ENCODE assay signal across 16 cellular contexts in the genomic region with DNA sequence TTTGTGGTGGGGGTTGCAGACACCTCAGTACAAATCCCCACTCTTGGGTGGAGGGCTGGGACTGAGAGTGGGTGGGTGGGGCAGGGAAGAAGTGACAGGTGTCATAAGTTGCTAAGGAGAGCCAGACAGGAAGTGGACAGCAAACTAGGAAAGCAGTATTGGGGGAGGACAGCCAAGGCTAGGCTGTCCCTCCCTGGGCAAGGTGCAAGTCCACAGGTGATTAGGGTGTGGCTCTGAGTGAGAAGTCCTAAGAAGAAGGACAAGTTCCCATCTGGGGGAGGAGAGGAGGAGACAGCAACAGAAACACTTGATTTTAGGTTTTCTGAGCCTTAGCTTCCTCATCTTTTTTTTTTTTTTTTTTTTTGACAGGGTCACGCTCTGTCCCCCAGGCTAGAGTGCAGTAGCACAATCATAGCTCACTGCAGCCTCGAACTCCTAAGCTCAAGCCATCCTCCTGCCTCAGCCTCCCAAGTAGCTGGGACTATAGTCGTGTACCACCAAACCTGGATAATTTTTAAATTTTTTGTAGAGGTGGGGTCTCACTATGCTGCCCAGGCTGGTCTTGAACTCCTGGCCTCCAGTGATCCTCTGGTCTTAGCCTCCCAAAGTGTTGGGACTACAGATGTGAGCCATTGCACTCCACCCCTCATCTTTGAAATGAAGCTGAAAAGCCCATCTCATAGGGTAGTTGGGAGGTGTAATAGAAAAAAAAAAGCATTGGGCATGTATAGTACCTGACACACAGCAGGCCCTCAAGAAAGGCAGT. TPM values are rescaled to one million over a fixed set of nuclear protein-coding genes. Genes with fewer than 3 reads are reported as not detected.
DNase-seq lines count a peak whose midpoint lies in the region; ATAC-seq and TF ChIP-seq lines count a peak whose summit lies in the region.
"Had no signal": no experiment of that assay in that cellular context is flagged by ENCODE, and none has a peak within 500 bp of the region (broad histone marks: within the 10 kb centered on the region; RNA-seq: fewer than 3 reads in every experiment).

No MANE protein-coding gene starts in this region.

- H3K27ac Mint-ChIP-seq in activated naive CD8-positive, alpha-beta T cell, result no peak overlapping the region
- no peak overlapping the region for H3K27ac Mint-ChIP-seq in activated naive CD8-positive, alpha-beta T cell treated with anti-CD3 and anti-CD28 coated beads, Interleukin-2, amount 50 U/mL, for 24 hours
- H3K27ac Mint-ChIP-seq in activated CD4-positive, alpha-beta memory T cell treated with anti-CD3 and anti-CD28 coated beads, Interleukin-2, amount 10 ng/mL, durations not matched to agents 7 days and 5 days, result peak overlapping the region; percentile 54
- peak overlapping the region; percentile 20 for H3K27ac Mint-ChIP-seq in memory B cell

- TF ChIP-seq CTCF in transverse colon (IDR thresholded peaks at IDR 0.05), result no peak
- TF ChIP-seq CTCF in breast epithelium (IDR thresholded peaks at IDR 0.05), result no peak

- no peaks in the 10 kb centered on the region for H3K9me3 ChIP-seq in transverse colon
- no peaks in the 10 kb centered on the region for H3K9me3 ChIP-seq in breast epithelium
- H3K9me3 ChIP-seq: pancreas had no signal

- peak overlapping the region; percentile 94 to 98 (median 97) for H3K27ac ChIP-seq in transverse colon
- peak overlapping the region in 1 of 2 donors; percentile 96 for H3K27ac ChIP-seq in breast epithelium

- no peaks in the 10 kb centered on the region for H3K9me3 Mint-ChIP-seq in activated naive CD8-positive, alpha-beta T cell (ENCODE audit: low read depth)
- no peaks in the 10 kb centered on the region for H3K9me3 Mint-ChIP-seq in activated naive CD8-positive, alpha-beta T cell treated with anti-CD3 and anti-CD28 coated beads, Interleukin-2, amount 50 U/mL, for 24 hours
- H3K9me3 Mint-ChIP-seq in activated CD4-positive, alpha-beta memory T cell treated with anti-CD3 and anti-CD28 coated beads, Interleukin-2, amount 10 ng/mL, durations not matched to agents 7 days and 5 days, result no peaks in the 10 kb centered on the region
- no peaks in the 10 kb centered on the region for H3K9me3 Mint-ChIP-seq in memory B cell

- 53 to 80% methylated on average over 1 to 3 of the region's 3 CpGs for WGBS in transverse colon (ENCODE audit: low coverage in 1 of 2), 2 donors

- ATAC-seq in activated naive CD8-positive, alpha-beta T cell treated with anti-CD3 and anti-CD28 coated beads, Interleukin-2, amount 50 U/mL, for 24 hours, result no peak
- no peak for ATAC-seq in memory B cell (ENCODE audit: low read depth)
- no peak for ATAC-seq in HG03432 (IDR thresholded peaks at IDR 0.05; ENCODE audit: unreplicated experiment)
- ATAC-seq: pancreas had no signal

- CTCF ChIA-PET in activated CD4-positive, alpha-beta memory T cell treated with anti-CD3 and anti-CD28 coated beads, Interleukin-2, amount 10 ng/mL, durations not matched to agents 7 days and 5 days (lab: Charles Lee), result interaction anchor here (0.6 to 3.0 kb wide), 6 partner anchors 9 to 291 kb away, joined by 3 to 12 read pairs (median 4); no protein-coding TSS in a partner anchor

- DNase-seq in activated naive CD8-positive, alpha-beta T cell treated with anti-CD3 and anti-CD28 coated beads, Interleukin-2, amount 50 U/mL, for 24 hours, result no peak
- no peak for DNase-seq in activated CD4-positive, alpha-beta memory T cell treated with anti-CD3 and anti-CD28 coated beads, Interleukin-2, amount 10 ng/mL, durations not matched to agents 7 days and 5 days
- DNase-seq in memory B cell (ENCODE audit: low spot score in 2 of 2) (no peak), transverse colon (peak; percentile 79), 8988T (no peak), breast epithelium (ENCODE audit: low spot score in 2 of 2) (no peak)
- DNase-seq: activated CD8-positive, alpha-beta memory T cell treated with anti-CD3 and anti-CD28 coated beads, Interleukin-2, amount 50 U/mL, for 48 hours; effector CD8-positive, alpha-beta T cell; GOT3; NCI-H2029; NCI-H774; pancreas; SHP77 treated with DMSO at 0.1 percent for 48 hours had no signal

- POLR2A ChIA-PET in activated CD4-positive, alpha-beta memory T cell treated with anti-CD3 and anti-CD28 coated beads, Interleukin-2, amount 10 ng/mL, durations not matched to agents 7 days and 5 days (lab: Charles Lee), result interaction anchor here (0.9 to 3.1 kb wide), 4 partner anchors 9 to 66 kb away, joined by 3 to 15 read pairs (median 4); a partner anchor contains a TSS

- H3K27me3 ChIP-seq in transverse colon, result no peaks in the 10 kb centered on the region
- no peaks in the 10 kb centered on the region for H3K27me3 ChIP-seq in breast epithelium
- H3K27me3 ChIP-seq: pancreas had no signal

- H3K4me1 Mint-ChIP-seq in activated naive CD8-positive, alpha-beta T cell (ENCODE audit: low read depth), result peaks cover 24% of the 10 kb centered on the region
- H3K4me1 Mint-ChIP-seq in activated naive CD8-positive, alpha-beta T cell treated with anti-CD3 and anti-CD28 coated beads, Interleukin-2, amount 50 U/mL, for 24 hours, result peaks cover 19% of the 10 kb centered on the region
- H3K4me1 Mint-ChIP-seq in activated CD4-positive, alpha-beta memory T cell treated with anti-CD3 and anti-CD28 coated beads, Interleukin-2, amount 10 ng/mL, durations not matched to agents 7 days and 5 days, result peaks cover 39% of the 10 kb centered on the region
- peaks cover 14% of the 10 kb centered on the region for H3K4me1 Mint-ChIP-seq in memory B cell

- H3K4me3 ChIP-seq in transverse colon (no peak overlapping the region), breast epithelium (no peak overlapping the region)
- H3K4me3 ChIP-seq: pancreas had no signal

- TF ChIP-seq EP300 in transverse colon (IDR thresholded peaks at IDR 0.05; ENCODE audit: low read depth), result peak; percentile 60

- no peaks in the 10 kb centered on the region for H3K27me3 Mint-ChIP-seq in activated naive CD8-positive, alpha-beta T cell
- no peaks in the 10 kb centered on the region for H3K27me3 Mint-ChIP-seq in activated naive CD8-positive, alpha-beta T cell treated with anti-CD3 and anti-CD28 coated beads, Interleukin-2, amount 50 U/mL, for 24 hours
- no peaks in the 10 kb centered on the region for H3K27me3 Mint-ChIP-seq in activated CD4-positive, alpha-beta memory T cell treated with anti-CD3 and anti-CD28 coated beads, Interleukin-2, amount 10 ng/mL, durations not matched to agents 7 days and 5 days
- no peaks in the 10 kb centered on the region for H3K27me3 Mint-ChIP-seq in memory B cell

- H3K36me3 Mint-ChIP-seq in activated naive CD8-positive, alpha-beta T cell, result no peaks in the 10 kb centered on the region
- peaks cover 3% of the 10 kb centered on the region for H3K36me3 Mint-ChIP-seq in activated naive CD8-positive, alpha-beta T cell treated with anti-CD3 and anti-CD28 coated beads, Interleukin-2, amount 50 U/mL, for 24 hours (ENCODE audit: low read depth)
- peaks cover 25% of the 10 kb centered on the region for H3K36me3 Mint-ChIP-seq in activated CD4-positive, alpha-beta memory T cell treated with anti-CD3 and anti-CD28 coated beads, Interleukin-2, amount 10 ng/mL, durations not matched to agents 7 days and 5 days (ENCODE audit: low read depth)
- peaks cover 5% of the 10 kb centered on the region for H3K36me3 Mint-ChIP-seq in memory B cell

- peaks cover 0 to 23% (median 11%) of the 10 kb centered on the region in 4 donors for H3K36me3 ChIP-seq in transverse colon
- no peaks in the 10 kb centered on the region for H3K36me3 ChIP-seq in breast epithelium

- H3K4me3 Mint-ChIP-seq in activated naive CD8-positive, alpha-beta T cell, result peak overlapping the region; percentile 23
- H3K4me3 Mint-ChIP-seq in activated naive CD8-positive, alpha-beta T cell treated with anti-CD3 and anti-CD28 coated beads, Interleukin-2, amount 50 U/mL, for 24 hours, result no peak overlapping the region
- H3K4me3 Mint-ChIP-seq in activated CD4-positive, alpha-beta memory T cell treated with anti-CD3 and anti-CD28 coated beads, Interleukin-2, amount 10 ng/mL, durations not matched to agents 7 days and 5 days, result peak overlapping the region; percentile 32
- H3K4me3 Mint-ChIP-seq in memory B cell, result peak overlapping the region; percentile 14

- in situ Hi-C loops in transverse colon (cut with MboI; ENCODE audit: low pct_ligation_motif_present in 1 of 4, low pct_unique_long_range_greater_than_20kb in 1 of 4, low sequenced_read_pairs in 3 of 4), result loop anchor here in 2 of 4 donors (25.0 kb wide), 1 partner anchor 292 kb away; a partner anchor contains a TSS

- intact Hi-C loops in transverse colon (cut with DNase I; ENCODE audit: low total_unique reads), result no loop called here
- intact Hi-C loops in breast epithelium (cut with DNase I; ENCODE audit: low total_unique reads), result no loop called here

- peak; percentile 54 for TF ChIP-seq POLR2A in transverse colon (IDR thresholded peaks at IDR 0.05)
- TF ChIP-seq POLR2A in breast epithelium (IDR thresholded peaks at IDR 0.05), result no peak

- H3K4me1 ChIP-seq in transverse colon (peaks cover 21 to 77% (median 56%) of the 10 kb centered on the region in 4 donors), breast epithelium (no peaks in the 10 kb centered on the region)

RNA-seq across cellular contexts. Expression of a gene that starts 2.5 kb away (rescaled TPM):
- total RNA-seq in activated CD4-positive, alpha-beta memory T cell treated with anti-CD3 and anti-CD28 coated beads, Interleukin-2, amount 10 ng/mL, durations not matched to agents 7 days and 5 days, result 100 to 1,000 TPM; 108 to 111 TPM
- total RNA-seq in transverse colon (100 to 1,000 TPM; 226 to 448 (median 244) TPM), breast epithelium (10 to 100 TPM; 46.5 to 82.1 (median 67.5) TPM)

RNA-seq across cellular contexts. Expression of a gene that starts 7.2 kb away (rescaled TPM):
- 10 to 100 TPM; 11.5 to 12.3 TPM for total RNA-seq in activated CD4-positive, alpha-beta memory T cell treated with anti-CD3 and anti-CD28 coated beads, Interleukin-2, amount 10 ng/mL, durations not matched to agents 7 days and 5 days
- total RNA-seq in transverse colon, result 10 to 100 TPM in 3 of 4 donors, 1 to 10 TPM in 1; 9.4 to 33.3 (median 30.4) TPM
- total RNA-seq in breast epithelium, result 1 to 10 TPM; 1.6 to 7.3 (median 2.0) TPM

RNA-seq across cellular contexts. Expression of a gene that starts 24.5 kb away (rescaled TPM):
- total RNA-seq in activated CD4-positive, alpha-beta memory T cell treated with anti-CD3 and anti-CD28 coated beads, Interleukin-2, amount 10 ng/mL, durations not matched to agents 7 days and 5 days, result 100 to 1,000 TPM in 1 of 2 experiments, 10 to 100 TPM in 1; 99.4 to 106 TPM
- total RNA-seq in transverse colon (100 to 1,000 TPM in 3 of 4 donors, 10 to 100 TPM in 1; 90.8 to 154 (median 125) TPM), breast epithelium (100 to 1,000 TPM; 106 to 143 (median 114) TPM)

RNA-seq across cellular contexts. Expression of a gene that starts 28.8 kb away (rescaled TPM):
- 1 to 10 TPM; 1.9 to 2.5 TPM for total RNA-seq in activated CD4-positive, alpha-beta memory T cell treated with anti-CD3 and anti-CD28 coated beads, Interleukin-2, amount 10 ng/mL, durations not matched to agents 7 days and 5 days
- 1 to 10 TPM in 1 of 4 donors, under 1 TPM in 1, not detected in 2; 0.82 to 2.2 TPM for total RNA-seq in transverse colon
- under 1 TPM; 0.73 to 0.98 (median 0.80) TPM for total RNA-seq in breast epithelium
- total RNA-seq: Daoy had no signal

RNA-seq across cellular contexts. Expression of a gene that starts 44.7 kb away (rescaled TPM):
- 100 to 1,000 TPM; 146 to 147 TPM for total RNA-seq in activated CD4-positive, alpha-beta memory T cell treated with anti-CD3 and anti-CD28 coated beads, Interleukin-2, amount 10 ng/mL, durations not matched to agents 7 days and 5 days
- total RNA-seq in transverse colon, result 10 to 100 TPM; 17.7 to 92.3 (median 74.3) TPM
- 10 to 100 TPM; 47.7 to 55.1 (median 51.7) TPM for total RNA-seq in breast epithelium

Comparison
In these comparisons a context has a peak if more than half of its experiments do, and no peak if none do; other contexts are left out.
1. H3K27ac Mint-ChIP-seq: peak in activated CD4-positive, alpha-beta memory T cell treated with anti-CD3 and anti-CD28 coated beads, Interleukin-2, amount 10 ng/mL, durations not matched to agents 7 days and 5 days (single experiment) and memory B cell (single experiment); none in activated naive CD8-positive, alpha-beta T cell (single experiment) and activated naive CD8-positive, alpha-beta T cell treated with anti-CD3 and anti-CD28 coated beads, Interleukin-2, amount 50 U/mL, for 24 hours (single experiment).